Comparison of ENCODE assay signal across 15 cellular contexts in the genomic region with DNA sequence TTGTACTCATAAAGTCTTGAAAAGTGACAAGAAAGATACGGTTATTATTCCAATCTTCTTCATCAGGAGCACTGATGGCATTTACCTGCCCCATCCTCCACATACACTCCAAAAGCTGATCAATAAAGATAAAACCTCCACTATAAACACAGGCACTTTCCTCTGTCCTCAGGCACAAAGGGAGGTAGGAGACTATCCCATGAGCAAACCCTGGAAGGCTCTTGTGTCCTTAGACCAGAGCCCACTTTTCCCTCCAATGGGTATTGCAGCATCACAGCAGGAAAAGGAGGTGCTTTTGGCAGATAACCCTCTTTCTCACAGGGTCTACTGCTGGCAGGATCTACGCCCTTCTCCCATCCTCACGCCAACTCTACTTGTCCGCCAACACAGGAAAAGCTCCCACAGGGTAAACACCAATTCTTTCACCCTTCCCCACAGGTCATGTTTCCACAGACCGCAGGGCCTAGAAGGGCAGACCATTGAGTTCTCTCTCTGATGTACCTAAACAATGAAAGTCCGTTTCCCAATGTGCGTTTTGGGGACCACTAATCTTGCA.
"Had no signal": no experiment of that assay in that cellular context is flagged by ENCODE, and none has a peak within 500 bp of the region (broad histone marks: within the 10 kb centered on the region; RNA-seq: fewer than 3 reads in every experiment).

No MANE protein-coding gene starts in this region.

- H3K9me3 Mint-ChIP-seq: activated T-cell treated with anti-CD3 and anti-CD28 coated beads, Interleukin-2, amount 50 U/mL, for 24 hours; stimulated activated effector memory CD8-positive, alpha-beta T cell treated with anti-CD3 and anti-CD28 coated beads, Interleukin-12 subunit alpha, Interleukin-12 subunit beta, amount 100 ng/mL, for 72 hours; T-helper 2 cell treated with Interferon-gamma antibody and Interleukin-4, amounts not matched to agents 5 μg/mL and 100 μg/mL, for 36 hours had no signal

- H3K4me3 ChIP-seq: colonic mucosa, lower lobe of right lung, smooth muscle cell had no signal

- H3K4me1 ChIP-seq: colonic mucosa, parathyroid adenoma had no signal

- H3K27me3 Mint-ChIP-seq: activated CD8-positive, alpha-beta memory T cell treated with anti-CD3 and anti-CD28 coated beads, Interleukin-2, amount 10 ng/mL, durations not matched to agents 7 days and 5 days; activated T-cell treated with anti-CD3 and anti-CD28 coated beads, Interleukin-2, amount 50 U/mL, for 24 hours had no signal

- H3K27me3 ChIP-seq: colonic mucosa had no signal

- DNase-seq: activated CD8-positive, alpha-beta memory T cell treated with anti-CD3 and anti-CD28 coated beads, Interleukin-2, amount 10 ng/mL, durations not matched to agents 7 days and 5 days; activated effector memory CD4-positive, alpha-beta T cell treated with Interleukin-2 at 50 U/mL for 16 hours; activated T-cell treated with anti-CD3 and anti-CD28 coated beads, Interleukin-2, amount 50 U/mL, for 24 hours; colonic mucosa; effector CD4-positive, alpha-beta T cell; hypothalamus; lower lobe of right lung; midbrain; substantia nigra; SW 1271 had no signal

- H3K27ac Mint-ChIP-seq: activated CD8-positive, alpha-beta memory T cell treated with anti-CD3 and anti-CD28 coated beads, Interleukin-2, amount 10 ng/mL, durations not matched to agents 7 days and 5 days; activated T-cell treated with anti-CD3 and anti-CD28 coated beads, Interleukin-2, amount 50 U/mL, for 24 hours; stimulated activated effector memory CD8-positive, alpha-beta T cell treated with anti-CD3 and anti-CD28 coated beads, Interleukin-12 subunit alpha, Interleukin-12 subunit beta, amount 100 ng/mL, for 72 hours; T-helper 2 cell treated with Interferon-gamma antibody and Interleukin-4, amounts not matched to agents 5 μg/mL and 100 μg/mL, for 36 hours had no signal

- H3K9me3 ChIP-seq: colonic mucosa, lower lobe of right lung had no signal

- H3K4me3 Mint-ChIP-seq: activated CD8-positive, alpha-beta memory T cell treated with anti-CD3 and anti-CD28 coated beads, Interleukin-2, amount 10 ng/mL, durations not matched to agents 7 days and 5 days; activated T-cell treated with anti-CD3 and anti-CD28 coated beads, Interleukin-2, amount 50 U/mL, for 24 hours; stimulated activated effector memory CD8-positive, alpha-beta T cell treated with anti-CD3 and anti-CD28 coated beads, Interleukin-12 subunit alpha, Interleukin-12 subunit beta, amount 100 ng/mL, for 72 hours; T-helper 2 cell treated with Interferon-gamma antibody and Interleukin-4, amounts not matched to agents 5 μg/mL and 100 μg/mL, for 36 hours had no signal

- H3K27ac ChIP-seq: colonic mucosa, lower lobe of right lung, parathyroid adenoma had no signal

- H3K36me3 ChIP-seq: colonic mucosa had no signal

- ATAC-seq: activated CD4-positive, CD25-positive, alpha-beta regulatory T cell treated with anti-CD3 and anti-CD28 coated beads, Interleukin-2, amount 50 U/mL, for 24 hours; activated CD8-positive, alpha-beta memory T cell treated with anti-CD3 and anti-CD28 coated beads, Interleukin-2, amount 10 ng/mL, durations not matched to agents 7 days and 5 days; lower lobe of right lung; stimulated activated effector memory CD8-positive, alpha-beta T cell treated with anti-CD3 and anti-CD28 coated beads, Interleukin-12 subunit alpha, Interleukin-12 subunit beta, amount 100 ng/mL, for 72 hours had no signal

- H3K4me1 Mint-ChIP-seq: stimulated activated effector memory CD8-positive, alpha-beta T cell treated with anti-CD3 and anti-CD28 coated beads, Interleukin-12 subunit alpha, Interleukin-12 subunit beta, amount 100 ng/mL, for 72 hours had no signal
